21 cellular contexts compared by ENCODE assay signal in the genomic region with DNA sequence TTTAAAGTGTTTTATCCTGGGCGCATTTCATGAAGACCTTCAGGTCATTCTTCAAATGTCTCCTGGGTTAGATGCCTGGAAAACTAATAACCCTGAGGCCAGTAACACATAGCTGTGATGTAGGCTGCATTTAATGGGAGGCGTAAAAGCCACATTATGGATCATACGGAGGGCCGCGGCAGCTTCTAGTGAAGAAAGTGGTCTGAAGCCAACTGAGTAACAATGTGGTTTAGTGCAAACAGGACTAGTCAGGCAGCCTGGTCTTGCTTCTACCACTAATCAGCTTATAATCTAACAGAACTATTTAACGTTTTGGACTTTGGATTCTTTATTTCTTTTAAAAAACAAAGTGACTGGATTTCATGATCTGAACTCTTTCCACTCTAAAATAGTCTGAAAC. TPM values are rescaled to one million over a fixed set of nuclear protein-coding genes. Genes with fewer than 3 reads are reported as not detected.
"Had no signal": no experiment of that assay in that cellular context is flagged by ENCODE, and none has a peak within 500 bp of the region (broad histone marks: within the 10 kb centered on the region; RNA-seq: fewer than 3 reads in every experiment).

No MANE protein-coding gene starts in this region.

- H3K79me2 ChIP-seq: hepatocyte had no signal

- H3K27ac Mint-ChIP-seq: mesothelial cell of epicardium had no signal

- H3K4me2 ChIP-seq: hepatocyte had no signal

- ATAC-seq: foreskin keratinocyte, gastroesophageal sphincter, heart left ventricle, left cardiac atrium, left lung, left ventricle myocardium superior, lower lobe of right lung, mucosa of descending colon had no signal

- H3K27me3 ChIP-seq: dorsolateral prefrontal cortex, esophagus muscularis mucosa, gastroesophageal sphincter, heart left ventricle, hepatocyte, left lung had no signal

- H3K4me3 ChIP-seq: coronary artery, dorsolateral prefrontal cortex, esophagus muscularis mucosa, gastroesophageal sphincter, heart left ventricle, hepatocyte, left lung, lower lobe of right lung, mucosa of descending colon had no signal

- H3K9me3 ChIP-seq: esophagus muscularis mucosa, gastroesophageal sphincter, heart left ventricle, left lung, lower lobe of right lung, mucosa of descending colon had no signal

- H3K27ac ChIP-seq: coronary artery, dorsolateral prefrontal cortex, esophagus muscularis mucosa, foreskin keratinocyte, gastroesophageal sphincter, heart left ventricle, hepatocyte, left lung, lower lobe of right lung had no signal

- H3K4me1 Mint-ChIP-seq: mesothelial cell of epicardium had no signal

- H3K9me3 Mint-ChIP-seq: mesothelial cell of epicardium had no signal

- H3K4me1 ChIP-seq: foreskin keratinocyte, left lung, lower lobe of right lung had no signal

- FAIRE-seq: colon, endothelial cell of umbilical vein, frontal cortex, keratinocyte had no signal

- DNase-seq: dermis blood vessel endothelial cell; dorsolateral prefrontal cortex; effector CD4-positive, alpha-beta T cell; effector memory CD4-positive, alpha-beta T cell; foreskin keratinocyte; heart left ventricle; left cardiac atrium; left lung; left ventricle myocardium superior; lower lobe of right lung; mesenchymal stem cell; mucosa of descending colon had no signal

- H3K36me3 ChIP-seq: left lung, lower lobe of right lung had no signal

- H3K36me3 Mint-ChIP-seq: mesothelial cell of epicardium had no signal

- H2AFZ ChIP-seq: hepatocyte had no signal

- H3K4me3 Mint-ChIP-seq: mesothelial cell of epicardium had no signal

RNA-seq across cellular contexts. Expression of a gene that starts 54.4 kb away (rescaled TPM):
- total RNA-seq: endothelial cell of umbilical vein, foreskin keratinocyte had no signal
- polyA plus RNA-seq: endothelial cell of umbilical vein had no signal
